Comparison of ENCODE assay signal across 18 cellular contexts in the genomic region with DNA sequence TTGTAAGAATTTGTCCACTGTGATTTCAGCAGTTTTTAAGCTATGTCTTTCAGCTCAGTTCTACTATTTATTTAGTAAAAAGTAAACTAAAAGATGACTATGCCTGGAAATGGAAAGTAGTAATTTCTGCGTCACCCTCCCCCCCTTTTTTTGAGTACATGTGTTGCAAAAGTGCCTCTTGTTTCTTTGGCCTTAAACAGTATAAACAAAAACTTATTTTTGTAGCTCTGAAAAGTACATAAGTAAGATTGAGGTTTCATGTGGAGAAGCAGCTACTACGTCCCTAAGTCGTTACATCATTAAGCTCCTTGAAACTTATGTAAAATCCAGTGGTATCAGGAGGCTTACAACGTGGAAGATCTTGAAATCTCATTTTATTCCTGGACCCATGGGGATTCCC. TPM values are rescaled to one million over a fixed set of nuclear protein-coding genes. Genes with fewer than 3 reads are reported as not detected.
A peak's percentile ranks its signal among the peaks of the same experiment; 100 is the strongest.
DNase-seq lines count a peak whose midpoint lies in the region; ATAC-seq and TF ChIP-seq lines count a peak whose summit lies in the region.
"Had no signal": no experiment of that assay in that cellular context is flagged by ENCODE, and none has a peak within 500 bp of the region (broad histone marks: within the 10 kb centered on the region; RNA-seq: fewer than 3 reads in every experiment).

No MANE protein-coding gene starts in this region.

- H3K4me3 ChIP-seq in astrocyte of the spinal cord (ENCODE audit: low read depth, low read length): no peak overlapping the region
- no peak overlapping the region for H3K4me3 ChIP-seq in hepatocyte
- no peak overlapping the region for H3K4me3 ChIP-seq in skeletal muscle cell (ENCODE audit: low read depth, low read length)
- H3K4me3 ChIP-seq: thoracic aorta had no signal

- H3K4me2 ChIP-seq in hepatocyte: peak overlapping the region; percentile 17

- peaks cover 3% of the 10 kb centered on the region for H3K79me2 ChIP-seq in hepatocyte

- ATAC-seq in GM18909 (IDR thresholded peaks at IDR 0.05; ENCODE audit: poor library complexity, unreplicated experiment) (no peak), HG03095 (IDR thresholded peaks at IDR 0.05; ENCODE audit: unreplicated experiment) (no peak), GM18511 (IDR thresholded peaks at IDR 0.05; ENCODE audit: unreplicated experiment) (no peak)
- ATAC-seq: HCT116; natural killer cell treated with Interleukin-12 subunit alpha and Interleukin-12 subunit beta and Interleukin-15 and Interleukin-18, amount 100 ng/mL, for 72 hours had no signal

- 38% methylated on average over 4 of the region's 4 CpGs for WGBS in hepatocyte (ENCODE audit: low lambda C conversion rate, missing lambda C conversion rate)

- H3K9me2 ChIP-seq in hepatocyte (replicated peaks; ENCODE audit: insufficient read depth): no peaks in the 10 kb centered on the region

- H3K27ac ChIP-seq in hepatocyte: peak overlapping the region; percentile 62
- H3K27ac ChIP-seq: thoracic aorta had no signal

- H3K36me3 ChIP-seq in hepatocyte (replicated peaks; ENCODE audit: insufficient read depth, low read depth): no peaks in the 10 kb centered on the region
- H3K36me3 ChIP-seq: BE2C, thoracic aorta had no signal

- H4K20me1 ChIP-seq in hepatocyte (ENCODE audit: insufficient read depth, poor library complexity, severe bottlenecking): no peaks in the 10 kb centered on the region

- H3K4me1 ChIP-seq in hepatocyte (ENCODE audit: insufficient read depth): peaks cover 6% of the 10 kb centered on the region
- H3K4me1 ChIP-seq: BE2C had no signal

- TF ChIP-seq CTCF in astrocyte of the spinal cord (IDR thresholded peaks at IDR 0.05; ENCODE audit: low read depth, low read length): no peak
- no peak for TF ChIP-seq CTCF in hepatocyte (IDR thresholded peaks at IDR 0.05; ENCODE audit: poor library complexity)

- no peaks in the 10 kb centered on the region for H3K9me3 ChIP-seq in hepatocyte (ENCODE audit: low read depth)
- H3K9me3 ChIP-seq: BE2C, thoracic aorta had no signal

- no peaks in the 10 kb centered on the region for H3K27me3 ChIP-seq in hepatocyte
- H3K27me3 ChIP-seq: BE2C had no signal

- H2AFZ ChIP-seq in hepatocyte: no peak overlapping the region

- DNase-seq in ELR (ENCODE audit: low read depth): peak; percentile 12
- DNase-seq in astrocyte of the spinal cord (ENCODE audit: low read depth, low spot score): peak; percentile 59
- peak; percentile 27 for DNase-seq in hepatocyte (ENCODE audit: low spot score)
- peak; percentile 13 for DNase-seq in skeletal muscle cell (ENCODE audit: low read depth)
- no peak for DNase-seq in activated CD4-positive, alpha-beta T cell treated with anti-CD3 and anti-CD28 coated beads, Interleukin-2, amount 50 U/mL, for 1 hour
- DNase-seq: activated CD4-positive, alpha-beta T cell treated with anti-CD3 and anti-CD28 coated beads for 4 hours; activated naive CD4-positive, alpha-beta T cell treated with anti-CD3 and anti-CD28 coated beads, Interleukin-2, amount 10 ng/mL, durations not matched to agents 7 days and 5 days; BE2C; MM.1S; NCI-H2029 treated with DMSO at 0.1 percent for 48 hours; NCI-H524 treated with DMSO at 0.1 percent for 48 hours; stimulated activated CD4-positive, alpha-beta T cell treated with anti-CD3 and anti-CD28 coated beads, Interleukin-2, amount 100 ng/mL, for 24 hours had no signal

- in situ Hi-C loops in astrocyte of the spinal cord (cut with HindIII; ENCODE audit: low sequenced_read_pairs): no loop called here

RNA-seq across cellular contexts. Expression of gene HBP1, which starts 46.3 kb away (rescaled TPM):
- total RNA-seq in hepatocyte: 84.7 and 100 TPM in 2 replicates
- 47.7 and 53.9 TPM in 2 replicates for polyA plus RNA-seq in hepatocyte
